8 cellular contexts compared by ENCODE assay signal in genomic region chr2:73069855-73070650, GRCh38. TPM values are rescaled to one million over a fixed set of nuclear protein-coding genes. Genes with fewer than 3 reads are reported as not detected.
A peak's percentile ranks its signal among the peaks of the same experiment; 100 is the strongest.
DNase-seq lines count a peak whose midpoint lies in the region; ATAC-seq, FAIRE-seq and TF ChIP-seq lines count a peak whose summit lies in the region.

No MANE protein-coding gene starts in this region.

- WGBS in K562 (ENCODE audit: insufficient coverage, low coverage, missing lambda C conversion rate), result under 1% methylated on average over 26 of the region's 30 CpGs
- 13% methylated on average over 28 of the region's 30 CpGs for WGBS in mesenchymal stem cell
- WGBS in aorta, 2 donors, result 7% methylated on average over 30 of the region's 30 CpGs

- peak overlapping the region; percentile 66 to 84 for H3K18ac ChIP-seq in mesenchymal stem cell (ENCODE audit: low read depth in 1 of 2, low read length in 2 of 2)

- H3K4me3 Mint-ChIP-seq in CD4-positive, CD25-positive, alpha-beta regulatory T cell, result peak overlapping the region; percentile 83 to 96 (median 90)

- H3K79me1 ChIP-seq in mesenchymal stem cell (replicated peaks; ENCODE audit: low read length, poor library complexity, severe bottlenecking), result peaks cover 21% of the 10 kb centered on the region

- H2BK12ac ChIP-seq in mesenchymal stem cell (ENCODE audit: low read length in 2 of 2), result peak overlapping the region in 1 of 2 experiments; percentile 1

- peak overlapping the region in 2 of 3 donors; percentile 36 to 88 for H3K27ac Mint-ChIP-seq in CD4-positive, CD25-positive, alpha-beta regulatory T cell

- H3K4me3 ChIP-seq in CD4-positive, CD25-positive, alpha-beta regulatory T cell (ENCODE audit: low read depth, low read length), result peak overlapping the region; percentile 43
- H3K4me3 ChIP-seq in Jurkat, Clone E6-1 (ENCODE audit: low read length), result peak overlapping the region; percentile 75
- peak overlapping the region; percentile 68 for H3K4me3 ChIP-seq in K562
- H3K4me3 ChIP-seq in mesenchymal stem cell (ENCODE audit: insufficient read depth in 1 of 2, low read depth in 1 of 2, low read length in 2 of 2), result peak overlapping the region; percentile 83 to 87
- peak overlapping the region; percentile 60 to 62 for H3K4me3 ChIP-seq in aorta (ENCODE audit: low read length in 2 of 2)

- peak overlapping the region in 1 of 2 experiments; percentile 55 for H3K4ac ChIP-seq in mesenchymal stem cell (ENCODE audit: low read depth in 1 of 2, low read length in 2 of 2)

- FAIRE-seq in K562 (lab: Jason Lieb, UNC) (no peak), GM12892 (lab: Jason Lieb, UNC) (no peak)

- peaks cover 5% of the 10 kb centered on the region; the same call in 1 of the 2 replicates for H4K20me1 ChIP-seq in K562 (replicated peaks; ENCODE audit: control insufficient read depth, insufficient read depth, low read length)

- TF ChIP-seq RAD21 in K562 (CRISPR knock-in tag; conservative IDR thresholded peaks at IDR 0.05 in 1 of 2, IDR thresholded peaks at IDR 0.05 in 1 of 2), result no peak

- H3K9me3 Mint-ChIP-seq in CD4-positive, CD25-positive, alpha-beta regulatory T cell, result no peaks in the 10 kb centered on the region

- peaks cover 5 to 43% (median 19%) of the 10 kb centered on the region in 4 donors for H3K4me1 Mint-ChIP-seq in CD4-positive, CD25-positive, alpha-beta regulatory T cell

- no peaks in the 10 kb centered on the region for H3K9me3 ChIP-seq in CD4-positive, CD25-positive, alpha-beta regulatory T cell (ENCODE audit: control insufficient read depth in 2 of 2, low read length in 2 of 2)
- no peaks in the 10 kb centered on the region for H3K9me3 ChIP-seq in K562 (replicated peaks; ENCODE audit: control insufficient read depth, insufficient read depth, low read depth, low read length)
- H3K9me3 ChIP-seq in mesenchymal stem cell (ENCODE audit: control insufficient read depth, low read length), result no peaks in the 10 kb centered on the region
- H3K9me3 ChIP-seq in aorta (ENCODE audit: control insufficient read depth, low read length), result no peaks in the 10 kb centered on the region

- no peak overlapping the region for H2AK5ac ChIP-seq in mesenchymal stem cell (ENCODE audit: low read length, severe bottlenecking)

- H3K4me2 ChIP-seq in K562 (ENCODE audit: insufficient read depth, low read length) (peak overlapping the region; percentile 92), mesenchymal stem cell (ENCODE audit: low read length, poor library complexity, severe bottlenecking) (peak overlapping the region; percentile 92)

- no peaks in the 10 kb centered on the region for H3K27me3 Mint-ChIP-seq in CD4-positive, CD25-positive, alpha-beta regulatory T cell

- no peaks in the 10 kb centered on the region for H3K36me3 ChIP-seq in CD4-positive, CD25-positive, alpha-beta regulatory T cell (ENCODE audit: control insufficient read depth, insufficient read depth, low read length)
- H3K36me3 ChIP-seq in K562 (ENCODE audit: control insufficient read depth, insufficient read depth, low read length) (peaks cover 16% of the 10 kb centered on the region), mesenchymal stem cell (ENCODE audit: control insufficient read depth in 1 of 2, insufficient read depth in 2 of 2, low read depth in 1 of 2, low read length in 2 of 2) (peaks cover 18 to 25% of the 10 kb centered on the region in 2 experiments), aorta (ENCODE audit: control insufficient read depth in 1 of 2, insufficient read depth in 2 of 2, low read length in 1 of 2) (no peaks in the 10 kb centered on the region)

- peaks cover 22% of the 10 kb centered on the region for H3K4me1 ChIP-seq in CD4-positive, CD25-positive, alpha-beta regulatory T cell (ENCODE audit: control insufficient read depth, insufficient read depth, low read length, poor library complexity, severe bottlenecking)
- peaks cover 24% of the 10 kb centered on the region in 2 experiments for H3K4me1 ChIP-seq in K562 (replicated peaks in 1 of 2; ENCODE audit: control insufficient read depth in 2 of 2, insufficient read depth in 2 of 2, low read length in 2 of 2)
- peaks cover 19% of the 10 kb centered on the region for H3K4me1 ChIP-seq in mesenchymal stem cell (ENCODE audit: control insufficient read depth, insufficient read depth, low read depth, low read length)
- H3K4me1 ChIP-seq in aorta (ENCODE audit: control insufficient read depth in 1 of 2, insufficient read depth in 2 of 2, low read length in 2 of 2), result peaks cover 4 to 6% of the 10 kb centered on the region in 2 donors

- in situ Hi-C loops in K562 (cut with MboI), result no loop called here

- no peak for TF ChIP-seq EP300 in K562 (IDR thresholded peaks at IDR 0.05; ENCODE audit: low read length)

- H4K8ac ChIP-seq in mesenchymal stem cell (ENCODE audit: low read length), result peak overlapping the region; percentile 67

- DNase-seq in CD4-positive, CD25-positive, alpha-beta regulatory T cell, result peak in 1 of 3 donors; percentile 38
- no peak for DNase-seq in Jurkat, Clone E6-1 (ENCODE audit: low read depth, low spot score)
- DNase-seq in K562 (ENCODE audit: extremely low read depth in 1 of 4, low spot score in 3 of 4) (peak; percentile 34 to 63 (median 41)), mesenchymal stem cell (peak; percentile 41), aorta (no peak), activated gamma-delta T cell treated with Interleukin-2 at 50 U/mL for 16 hours (no peak), hepatic stellate cell (ENCODE audit: low spot score) (no peak), GM12892 (ENCODE audit: insufficient read length) (no peak)

- POLR2A ChIA-PET in K562 (lab: Yijun Ruan, JAX), result no interaction called here

- intact Hi-C loops in K562 (cut with micrococcal nuclease), result loop anchor here (5.0 kb wide), 1 partner anchor 178 kb away; no protein-coding TSS in a partner anchor
- intact Hi-C loops in aorta (cut with DNase I), result loop anchor here in 1 of 2 donors (2.0 kb wide), 1 partner anchor 77 kb away; no protein-coding TSS in a partner anchor

- peaks cover 12% of the 10 kb centered on the region for H3K36me3 Mint-ChIP-seq in CD4-positive, CD25-positive, alpha-beta regulatory T cell

- H2AFZ ChIP-seq in K562 (ENCODE audit: low read depth, low read length) (peak overlapping the region; percentile 26; the same call in 1 of the 2 replicates), mesenchymal stem cell (ENCODE audit: low read depth, low read length) (peak overlapping the region; percentile 60)

- H2BK15ac ChIP-seq in mesenchymal stem cell (ENCODE audit: low read depth, poor library complexity, severe bottlenecking), result peak overlapping the region; percentile 56

- no peak for TF ChIP-seq POLR2A in K562 (conservative IDR thresholded peaks at IDR 0.05)
- TF ChIP-seq POLR2A in GM12892 (IDR thresholded peaks at IDR 0.05; ENCODE audit: low read depth, low read length), result no peak

- H3K9me1 ChIP-seq in K562 (ENCODE audit: control insufficient read depth, insufficient read depth, low read length), result no peaks in the 10 kb centered on the region

- TSS peak; percentile 40 for BruUV-seq in K562 (replicated peaks; lab: Mats Ljungman, UMichigan)

- H2BK5ac ChIP-seq in mesenchymal stem cell (ENCODE audit: low read depth, low read length, poor library complexity, severe bottlenecking), result no peak overlapping the region

- H3K23ac ChIP-seq in mesenchymal stem cell (ENCODE audit: low read length in 2 of 2), result peak overlapping the region in 1 of 2 experiments; percentile 92

- H2BK120ac ChIP-seq in mesenchymal stem cell (ENCODE audit: low read depth, low read length), result no peak overlapping the region

- CTCF ChIA-PET in K562 (lab: Yijun Ruan, JAX; ENCODE audit: low intra/inter-chr PET ratio), result no interaction called here

- no peak for ATAC-seq in CD4-positive, CD25-positive, alpha-beta regulatory T cell (ENCODE audit: low read depth in 2 of 2)
- ATAC-seq in K562, result peak; percentile 6
- ATAC-seq in aorta (ENCODE audit: low FRiP score), result no peak

- no peaks in the 10 kb centered on the region for H3K27me3 ChIP-seq in CD4-positive, CD25-positive, alpha-beta regulatory T cell (ENCODE audit: control insufficient read depth, insufficient read depth, low read length)
- H3K27me3 ChIP-seq in K562 (ENCODE audit: control insufficient read depth in 2 of 2, insufficient read depth in 2 of 2, low read length in 2 of 2) (no peaks in the 10 kb centered on the region), mesenchymal stem cell (ENCODE audit: control insufficient read depth in 1 of 2, insufficient read depth in 1 of 2, low read length in 2 of 2) (no peaks in the 10 kb centered on the region), aorta (ENCODE audit: control insufficient read depth in 1 of 2, insufficient read depth in 2 of 2, low read length in 1 of 2) (no peaks in the 10 kb centered on the region)

- no peak for TF ChIP-seq CTCF in K562 (IDR thresholded peaks at IDR 0.05 in 2 of 3, conservative IDR thresholded peaks at IDR 0.05 in 1 of 3; ENCODE audit: insufficient read depth in 2 of 3, low read depth in 1 of 3, low read length in 3 of 3)

- H3K14ac ChIP-seq in mesenchymal stem cell (ENCODE audit: low read length in 2 of 2), result peak overlapping the region in 1 of 2 experiments; percentile 93

- H4K91ac ChIP-seq in mesenchymal stem cell (ENCODE audit: low read length), result peak overlapping the region; percentile 63

- H3K9ac ChIP-seq in K562 (ENCODE audit: insufficient read depth in 1 of 2, low read depth in 2 of 2, low read length in 2 of 2) (peak overlapping the region; percentile 81 to 92), mesenchymal stem cell (ENCODE audit: low read length) (peak overlapping the region; percentile 92)

- no peak overlapping the region for H3K27ac ChIP-seq in CD4-positive, CD25-positive, alpha-beta regulatory T cell (ENCODE audit: insufficient read depth, low read length, poor library complexity, severe bottlenecking)
- H3K27ac ChIP-seq in K562 (ENCODE audit: extremely low read depth, low read depth, low read length) (peak overlapping the region; percentile 95), mesenchymal stem cell (ENCODE audit: low read length, poor library complexity, severe bottlenecking) (no peak overlapping the region), aorta (ENCODE audit: low read depth in 1 of 2, low read length in 2 of 2) (peak overlapping the region; percentile 49 to 73)

- H3K79me2 ChIP-seq in K562 (ENCODE audit: control insufficient read depth, insufficient read depth, low read length), result peaks cover 60% of the 10 kb centered on the region

RNA-seq across cellular contexts. Expression of gene SFXN5, which starts 1.5 kb away (rescaled TPM):
- total RNA-seq in CD4-positive, CD25-positive, alpha-beta regulatory T cell, result 8.0 TPM
- polyA plus RNA-seq in CD4-positive, CD25-positive, alpha-beta regulatory T cell, result 1 to 10 TPM; 1.0 to 2.0 (median 1.7) TPM
- polyA plus RNA-seq in Jurkat, Clone E6-1 (2012; ENCODE audit: insufficient read depth, insufficient read length), result 13.8 TPM
- 75.2 and 92.0 TPM in 2 replicates for total RNA-seq in K562 (2011; cell fraction: chromatin; rRNA removed; ENCODE audit: low replicate concordance)
- 41.8 and 49.7 TPM in 2 replicates for total RNA-seq in K562 (2011; cell fraction: nucleolus; rRNA removed)
- total RNA-seq in K562 (2011; cell fraction: nucleoplasm; rRNA removed), result 41.6 and 73.8 TPM in 2 replicates
- total RNA-seq in K562 (2014; rRNA removed), result 13.8 and 19.9 TPM in 2 replicates
- total RNA-seq in K562 (2014; rRNA removed; fragmentation: Illumina TruSeq; extraction: Trizol), result 12.4 and 14.1 TPM in 2 replicates
- 18.0 and 19.4 TPM in 2 replicates for total RNA-seq in K562 (2015; rRNA removed; fragmentation: Illumina TruSeq; extraction: Trizol)
- 21.3 and 21.6 TPM in 2 replicates for total RNA-seq in K562 (2021)
- polyA plus RNA-seq in K562 (2011; rRNA removed), result 18.2 and 22.6 TPM in 2 replicates
- polyA plus RNA-seq in K562 (2011; cell fraction: cytosol; rRNA removed), result 19.2 and 31.7 TPM in 2 replicates
- 45.6 and 116 TPM in 2 replicates for polyA plus RNA-seq in K562 (2011; cell fraction: nucleus; rRNA removed)
- polyA plus RNA-seq in K562 (2012), result 14.9 and 19.8 TPM in 2 replicates
- 16.0 and 17.4 TPM in 2 replicates for polyA plus RNA-seq in K562 (2014; fragmentation: Illumina TruSeq; extraction: Trizol)
- 10 to 100 TPM in 1 of 2 experiments, 1 to 10 TPM in 1; 8.3 to 13.4 TPM for polyA plus RNA-seq in K562 (2014; fragmentation: Nextera tagmentation; extraction: Ambion mirVana)
- 21.2 and 22.3 TPM in 2 replicates for polyA plus RNA-seq in K562 (2014; rRNA removed)
- polyA minus RNA-seq in K562 (2011; rRNA and poly(A)+ RNA removed), result 12.5 and 28.7 TPM in 2 replicates
- 8.7 TPM in 2 replicates for polyA minus RNA-seq in K562 (2011; cell fraction: cytosol; rRNA and poly(A)+ RNA removed)
- 19.1 and 26.1 TPM in 2 replicates for polyA minus RNA-seq in K562 (2011; cell fraction: nucleus; rRNA and poly(A)+ RNA removed)
- polyA plus RNA-seq in mesenchymal stem cell (2013, experiment 1 of 2), result 9.9 TPM
- 9.8 TPM for polyA plus RNA-seq in mesenchymal stem cell (2013, experiment 2 of 2)
- total RNA-seq in aorta, result 10 to 100 TPM; 12.6 to 20.7 TPM
- polyA plus RNA-seq in aorta, result 10 to 100 TPM in 1 of 2 donors, 1 to 10 TPM in 1; 6.3 to 17.0 TPM
- 2.7 TPM for polyA plus RNA-seq in GM12892 (2012; ENCODE audit: missing spikeins)

RNA-seq across cellular contexts. Expression of gene RAB11FIP5, which starts 42.7 kb away (rescaled TPM):
- total RNA-seq in CD4-positive, CD25-positive, alpha-beta regulatory T cell, result 30.8 TPM
- 10 to 100 TPM; 15.4 to 24.0 (median 19.7) TPM for polyA plus RNA-seq in CD4-positive, CD25-positive, alpha-beta regulatory T cell
- 6.2 TPM for polyA plus RNA-seq in Jurkat, Clone E6-1 (2012; ENCODE audit: insufficient read depth, insufficient read length)
- 19.7 and 27.7 TPM in 2 replicates for total RNA-seq in K562 (2011; cell fraction: chromatin; rRNA removed; ENCODE audit: low replicate concordance)
- 8.7 and 10.0 TPM in 2 replicates for total RNA-seq in K562 (2011; cell fraction: nucleolus; rRNA removed)
- total RNA-seq in K562 (2011; cell fraction: nucleoplasm; rRNA removed), result 11.7 and 15.4 TPM in 2 replicates
- 5.7 and 7.0 TPM in 2 replicates for total RNA-seq in K562 (2014; rRNA removed)
- 6.7 and 6.8 TPM in 2 replicates for total RNA-seq in K562 (2014; rRNA removed; fragmentation: Illumina TruSeq; extraction: Trizol)
- total RNA-seq in K562 (2015; rRNA removed; fragmentation: Illumina TruSeq; extraction: Trizol), result 3.4 and 3.7 TPM in 2 replicates
- total RNA-seq in K562 (2021), result 8.6 and 9.1 TPM in 2 replicates
- 11.3 and 14.4 TPM in 2 replicates for polyA plus RNA-seq in K562 (2011; rRNA removed)
- 6.8 and 8.8 TPM in 2 replicates for polyA plus RNA-seq in K562 (2011; cell fraction: cytosol; rRNA removed)
- 12.0 and 16.7 TPM in 2 replicates for polyA plus RNA-seq in K562 (2011; cell fraction: nucleus; rRNA removed)
- polyA plus RNA-seq in K562 (2012), result 5.9 and 6.3 TPM in 2 replicates
- polyA plus RNA-seq in K562 (2014; fragmentation: Illumina TruSeq; extraction: Trizol), result 8.0 and 8.3 TPM in 2 replicates
- polyA plus RNA-seq in K562 (2014; fragmentation: Nextera tagmentation; extraction: Ambion mirVana), result 1 to 10 TPM; 1.7 TPM
- 5.7 and 6.4 TPM in 2 replicates for polyA plus RNA-seq in K562 (2014; rRNA removed)
- 10.6 and 16.9 TPM in 2 replicates for polyA minus RNA-seq in K562 (2011; rRNA and poly(A)+ RNA removed)
- 5.8 and 8.8 TPM in 2 replicates for polyA minus RNA-seq in K562 (2011; cell fraction: cytosol; rRNA and poly(A)+ RNA removed)
- polyA minus RNA-seq in K562 (2011; cell fraction: nucleus; rRNA and poly(A)+ RNA removed), result 4.4 and 5.0 TPM in 2 replicates
- 19.7 TPM for polyA plus RNA-seq in mesenchymal stem cell (2013, experiment 1 of 2)
- 18.7 TPM for polyA plus RNA-seq in mesenchymal stem cell (2013, experiment 2 of 2)
- total RNA-seq in aorta, result 10 to 100 TPM; 48.7 to 51.5 TPM
- polyA plus RNA-seq in aorta, result 10 to 100 TPM; 14.4 to 23.7 TPM
- 0.53 TPM for polyA plus RNA-seq in GM12892 (2012; ENCODE audit: missing spikeins)

Comparison
In these comparisons a context has a peak if more than half of its experiments do, and no peak if none do; other contexts are left out.
1. DNase-seq: peak in K562 (4 of 4) and mesenchymal stem cell (single experiment); none in Jurkat, Clone E6-1 (single experiment), aorta (0 of 2), activated gamma-delta T cell treated with Interleukin-2 at 50 U/mL for 16 hours (single experiment), hepatic stellate cell (single experiment) and GM12892 (single experiment).
2. H3K27ac ChIP-seq: peak in K562 (single experiment) and aorta (2 of 2); none in CD4-positive, CD25-positive, alpha-beta regulatory T cell (single experiment) and mesenchymal stem cell (single experiment).
3. Peak in every context shown above with its lines, with median percentiles within 50 percentile points of each other: H3K4me3 ChIP-seq.